11 cellular contexts compared by ENCODE assay signal in the genomic region with DNA sequence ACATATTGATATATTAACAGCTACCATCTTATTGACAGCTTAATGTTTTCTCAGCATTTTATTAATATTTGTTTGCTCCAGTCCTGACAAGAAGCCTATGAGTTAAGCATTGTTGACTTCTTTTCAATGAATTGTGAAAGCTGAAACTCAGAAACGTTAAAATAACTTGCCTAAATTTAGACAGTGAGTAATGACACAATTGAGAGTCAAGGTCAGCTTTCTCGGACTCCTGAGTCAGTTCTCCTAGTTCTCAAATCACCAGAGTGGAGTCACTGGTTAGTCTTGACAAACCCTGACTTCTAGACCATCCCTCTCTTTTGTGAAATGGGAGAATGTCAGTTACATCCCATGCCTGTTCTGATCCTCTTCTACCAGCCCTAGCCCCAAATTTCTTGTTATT.
DNase-seq lines count a peak whose midpoint lies in the region; ATAC-seq and TF ChIP-seq lines count a peak whose summit lies in the region.
"Had no signal": no experiment of that assay in that cellular context is flagged by ENCODE, and none has a peak within 500 bp of the region (broad histone marks: within the 10 kb centered on the region; RNA-seq: fewer than 3 reads in every experiment).

No MANE protein-coding gene starts in this region.

- H3K27me3 ChIP-seq in GM06990 (replicated peaks; ENCODE audit: control insufficient read depth, insufficient read depth, low read length): no peaks in the 10 kb centered on the region

- ATAC-seq in GM19025 (IDR thresholded peaks at IDR 0.05; ENCODE audit: low read depth, unreplicated experiment): peak; percentile 70
- ATAC-seq in HG02571 (IDR thresholded peaks at IDR 0.05; ENCODE audit: unreplicated experiment): peak; percentile 92
- peak; percentile 69 for ATAC-seq in HG03342 (IDR thresholded peaks at IDR 0.05; ENCODE audit: unreplicated experiment)
- ATAC-seq: mucosa of descending colon had no signal

- DNase-seq in GM06990 (ENCODE audit: extremely low read depth, insufficient read length) (peak; percentile 11), activated gamma-delta T cell (lab: John Stamatoyannopoulos, UW) (no peak)
- DNase-seq in activated naive CD4-positive, alpha-beta T cell (lab: John Stamatoyannopoulos, UW): no peak
- no peak for DNase-seq in stimulated activated CD8-positive, alpha-beta memory T cell treated with anti-CD3 and anti-CD28 coated beads, Interleukin-4, amount 100 ng/mL, for 48 hours
- DNase-seq in activated naive CD4-positive, alpha-beta T cell treated with anti-CD3 and anti-CD28 coated beads, Interleukin-2, amount 50 U/mL, for 16 hours: no peak
- DNase-seq: activated CD4-positive, alpha-beta T cell treated with anti-CD3 and anti-CD28 coated beads, Interleukin-2, amount 50 U/mL, for 48 hours; mucosa of descending colon; substantia nigra had no signal

- no peaks in the 10 kb centered on the region for H3K36me3 ChIP-seq in GM06990 (ENCODE audit: control insufficient read depth, insufficient read depth, low read length)

- H3K4me3 ChIP-seq in GM06990 (replicated peaks; ENCODE audit: low read depth, low read length): no peak overlapping the region
- H3K4me3 ChIP-seq: mucosa of descending colon had no signal

- no peak for TF ChIP-seq CTCF in GM06990 (IDR thresholded peaks at IDR 0.05; ENCODE audit: insufficient read depth, low read length, poor library complexity, severe bottlenecking)
